21 cellular contexts compared by ENCODE assay signal in the genomic region with DNA sequence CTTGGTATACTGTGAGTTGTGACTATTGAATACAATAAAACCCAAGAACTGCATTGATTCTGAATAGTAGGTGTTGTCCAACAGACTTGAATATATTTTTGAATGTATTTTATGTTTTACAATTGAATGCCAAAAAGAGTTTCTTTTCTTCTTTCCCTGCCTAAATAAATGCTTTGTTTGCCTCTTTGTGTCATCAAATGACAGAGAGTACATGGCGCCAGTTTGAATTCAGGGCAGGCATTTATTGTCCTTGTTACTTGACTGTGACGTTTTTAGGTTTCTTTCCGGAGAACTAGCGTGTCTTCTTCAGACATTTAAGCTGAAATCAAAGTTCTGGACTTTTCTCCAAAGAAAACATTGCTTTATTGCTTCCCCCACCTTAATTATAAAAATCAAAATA. TPM values are rescaled to one million over a fixed set of nuclear protein-coding genes. Genes with fewer than 3 reads are reported as not detected.
DNase-seq lines count a peak whose midpoint lies in the region; ATAC-seq and TF ChIP-seq lines count a peak whose summit lies in the region.
"Had no signal": no experiment of that assay in that cellular context is flagged by ENCODE, and none has a peak within 500 bp of the region (broad histone marks: within the 10 kb centered on the region; RNA-seq: fewer than 3 reads in every experiment).

No MANE protein-coding gene starts in this region.

- no peaks in the 10 kb centered on the region for H3K9me3 ChIP-seq in SU-DHL-6 (ENCODE audit: insufficient read depth, low read length)
- H3K9me3 ChIP-seq in mesodermal cell (ENCODE audit: control insufficient read depth, low read length) = no peaks in the 10 kb centered on the region
- H3K9me3 ChIP-seq: BE2C had no signal

- peak overlapping the region; percentile 6 for H3K27ac Mint-ChIP-seq in activated T-cell treated with anti-CD3 and anti-CD28 coated beads, Interleukin-2, amount 50 U/mL, for 24 hours
- peak overlapping the region; percentile 75 for H3K27ac Mint-ChIP-seq in stimulated activated naive B cell treated with anti-CD40 and anti-IgM and Interleukin-4, amounts not matched to agents 10 μg/mL and 1 μg/mL and 100 μg/mL, for 72 hours

- H3K9ac ChIP-seq in SU-DHL-6 (ENCODE audit: low read length) = no peak overlapping the region
- H3K9ac ChIP-seq: GM23248 had no signal

- H3K9me3 Mint-ChIP-seq in activated T-cell treated with anti-CD3 and anti-CD28 coated beads, Interleukin-2, amount 50 U/mL, for 24 hours = no peaks in the 10 kb centered on the region
- H3K9me3 Mint-ChIP-seq in stimulated activated naive B cell treated with anti-CD40 and anti-IgM and Interleukin-4, amounts not matched to agents 10 μg/mL and 1 μg/mL and 100 μg/mL, for 72 hours = no peaks in the 10 kb centered on the region
- H3K9me3 Mint-ChIP-seq: CD4-positive, CD25-positive, alpha-beta regulatory T cell; CD8-positive, alpha-beta memory T cell had no signal

- H3K36me3 Mint-ChIP-seq in activated T-cell treated with anti-CD3 and anti-CD28 coated beads, Interleukin-2, amount 50 U/mL, for 24 hours (ENCODE audit: low read depth) = peaks cover 67% of the 10 kb centered on the region
- peaks cover 5 to 18% of the 10 kb centered on the region in 2 donors for H3K36me3 Mint-ChIP-seq in stimulated activated naive B cell treated with anti-CD40 and anti-IgM and Interleukin-4, amounts not matched to agents 10 μg/mL and 1 μg/mL and 100 μg/mL, for 72 hours

- ATAC-seq in stimulated activated naive B cell treated with anti-CD40 and anti-IgM and Interleukin-4, amounts not matched to agents 10 μg/mL and 1 μg/mL and 100 μg/mL, for 72 hours (replicated peaks) = no peak
- no peak for ATAC-seq in GM18505 (IDR thresholded peaks at IDR 0.05; ENCODE audit: unreplicated experiment)

- H3K4me1 Mint-ChIP-seq in activated T-cell treated with anti-CD3 and anti-CD28 coated beads, Interleukin-2, amount 50 U/mL, for 24 hours (ENCODE audit: low read depth) = peaks cover 74% of the 10 kb centered on the region
- H3K4me1 Mint-ChIP-seq in stimulated activated naive B cell treated with anti-CD40 and anti-IgM and Interleukin-4, amounts not matched to agents 10 μg/mL and 1 μg/mL and 100 μg/mL, for 72 hours = peaks cover 24 to 62% of the 10 kb centered on the region in 2 donors

- no peaks in the 10 kb centered on the region for H3K9me2 ChIP-seq in SU-DHL-6 (replicated peaks; ENCODE audit: insufficient read depth, low read length)

- no peak for TF ChIP-seq CTCF in SU-DHL-6 (IDR thresholded peaks at IDR 0.05; ENCODE audit: insufficient read depth, low read length, poor library complexity, severe bottlenecking)

- no peak overlapping the region for H2AFZ ChIP-seq in SU-DHL-6 (ENCODE audit: low read depth, low read length, severe bottlenecking)
- H2AFZ ChIP-seq: GM23248 had no signal

- H3K4me3 ChIP-seq in SU-DHL-6 (ENCODE audit: insufficient read depth, low read length, poor library complexity, severe bottlenecking) = no peak overlapping the region
- no peak overlapping the region for H3K4me3 ChIP-seq in mesodermal cell (ENCODE audit: extremely low read depth, insufficient read depth, low read length, poor library complexity, severe bottlenecking)
- H3K4me3 ChIP-seq: GM23248 had no signal

- H3K4me3 Mint-ChIP-seq in activated T-cell treated with anti-CD3 and anti-CD28 coated beads, Interleukin-2, amount 50 U/mL, for 24 hours = no peak overlapping the region
- no peak overlapping the region for H3K4me3 Mint-ChIP-seq in stimulated activated naive B cell treated with anti-CD40 and anti-IgM and Interleukin-4, amounts not matched to agents 10 μg/mL and 1 μg/mL and 100 μg/mL, for 72 hours
- H3K4me3 Mint-ChIP-seq: CD4-positive, CD25-positive, alpha-beta regulatory T cell; CD8-positive, alpha-beta memory T cell had no signal

- 0 out of 2 replicates have a peak, but pooled peaks cover 3% of the 10 kb centered on the region for H4K20me1 ChIP-seq in SU-DHL-6 (ENCODE audit: low read depth, low read length)

- no peaks in the 10 kb centered on the region for H3K27me3 Mint-ChIP-seq in activated T-cell treated with anti-CD3 and anti-CD28 coated beads, Interleukin-2, amount 50 U/mL, for 24 hours
- no peaks in the 10 kb centered on the region for H3K27me3 Mint-ChIP-seq in stimulated activated naive B cell treated with anti-CD40 and anti-IgM and Interleukin-4, amounts not matched to agents 10 μg/mL and 1 μg/mL and 100 μg/mL, for 72 hours
- H3K27me3 Mint-ChIP-seq: CD4-positive, CD25-positive, alpha-beta regulatory T cell; CD8-positive, alpha-beta memory T cell had no signal

- whole genome bisulfite sequencing in mesodermal cell (ENCODE audit: insufficient coverage in 2 of 2), 2 experiments = 93 to 98% methylated on average over 4 of the region's 4 CpGs

- no peaks in the 10 kb centered on the region for H3K4me1 ChIP-seq in mesodermal cell (ENCODE audit: control insufficient read depth, insufficient read depth, low read length, poor library complexity, severe bottlenecking)

- no peak overlapping the region for H3K4me2 ChIP-seq in SU-DHL-6 (ENCODE audit: low read depth, low read length, poor library complexity, severe bottlenecking)

- H3K36me3 ChIP-seq in SU-DHL-6 (ENCODE audit: low read length) = no peaks in the 10 kb centered on the region
- H3K36me3 ChIP-seq in mesodermal cell (ENCODE audit: control insufficient read depth, insufficient read depth, low read length) = no peaks in the 10 kb centered on the region
- H3K36me3 ChIP-seq: BE2C had no signal

- no peak for DNase-seq in activated T-cell treated with anti-CD3 and anti-CD28 coated beads, Interleukin-2, amount 50 U/mL, for 24 hours
- DNase-seq in activated T-cell treated with anti-CD3 and anti-CD28 coated beads for 4 hours (no peak), substantia nigra (lab: John Stamatoyannopoulos, UW) (no peak), retina (no peak)
- no peak for DNase-seq in stimulated activated naive B cell treated with anti-CD40 and anti-IgM and Interleukin-4, amounts not matched to agents 10 μg/mL and 1 μg/mL and 100 μg/mL, for 72 hours
- DNase-seq: ACHN; BE2C; C1 segment of cervical spinal cord; CD4-positive, CD25-positive, alpha-beta regulatory T cell; CD8-positive, alpha-beta memory T cell; COR-L47; DMS 273 treated with DMSO at 0.1 percent for 48 hours; DMS53; DND-41; EL; GM23248; HCEC 1CT had no signal

- peaks cover 14% of the 10 kb centered on the region; the same call in 1 of the 2 replicates for H3F3A ChIP-seq in SU-DHL-6 (ENCODE audit: insufficient read depth)

- H3K27me3 ChIP-seq in SU-DHL-6 (ENCODE audit: low read length) = no peaks in the 10 kb centered on the region
- H3K27me3 ChIP-seq: BE2C had no signal

- peaks cover 95% of the 10 kb centered on the region for H3K79me2 ChIP-seq in SU-DHL-6 (ENCODE audit: insufficient read depth, low read length)

- no peak for TF ChIP-seq POLR2A in GM18505 (IDR thresholded peaks at IDR 0.05; ENCODE audit: borderline replicate concordance, extremely low read depth, insufficient read depth, insufficient read length)

- H3K27ac ChIP-seq in SU-DHL-6 (ENCODE audit: low read depth, low read length) (peak overlapping the region; percentile 2; the same call in 1 of the 2 replicates), mesodermal cell (ENCODE audit: low read depth, low read length, severe bottlenecking) (peak overlapping the region; percentile 20), substantia nigra (ENCODE audit: low read depth, low read length, poor library complexity, severe bottlenecking) (no peak overlapping the region)
- H3K27ac ChIP-seq: GM23248, HL-60 had no signal

RNA-seq across cellular contexts. Expression of a gene that starts 16.6 kb away (rescaled TPM):
- polyA plus RNA-seq in mesodermal cell (2013, experiment 1 of 2) = 20.6 TPM
- polyA plus RNA-seq in mesodermal cell (2013, experiment 2 of 2) = 19.3 TPM
